Comparison of ENCODE assay signal across 13 cellular contexts in the genomic region with DNA sequence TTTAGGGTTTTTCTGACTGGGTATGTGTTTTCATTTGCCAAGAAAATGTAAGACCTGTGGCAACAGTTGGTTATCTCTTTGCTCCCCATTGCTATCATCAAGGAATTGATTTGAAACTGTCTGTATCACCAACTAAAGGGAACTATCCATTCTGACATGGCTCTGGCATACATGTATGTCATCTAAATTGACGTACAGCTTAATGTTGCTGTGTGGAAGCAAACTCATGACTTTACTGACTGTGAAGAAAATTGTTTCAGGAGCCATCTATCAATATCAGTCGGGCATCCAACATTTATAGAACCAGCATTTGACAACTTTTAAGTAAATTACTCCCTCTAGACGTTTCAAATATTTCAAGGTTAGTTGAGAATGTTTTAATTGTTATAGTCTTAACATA.
"Had no signal": no experiment of that assay in that cellular context is flagged by ENCODE, and none has a peak within 500 bp of the region (broad histone marks: within the 10 kb centered on the region; RNA-seq: fewer than 3 reads in every experiment).

No MANE protein-coding gene starts in this region.

- H3K9me3 ChIP-seq: colonic mucosa, esophagus muscularis mucosa, gastrocnemius medialis, gastroesophageal sphincter, heart right ventricle had no signal

- H3K27ac ChIP-seq: colonic mucosa, coronary artery, dorsolateral prefrontal cortex, epithelial cell of prostate, esophagus muscularis mucosa, esophagus squamous epithelium, foreskin keratinocyte, gastrocnemius medialis, gastroesophageal sphincter, heart left ventricle, heart right ventricle had no signal

- H3K4me3 ChIP-seq: colonic mucosa, coronary artery, dorsolateral prefrontal cortex, esophagus muscularis mucosa, esophagus squamous epithelium, gastrocnemius medialis, gastroesophageal sphincter, heart left ventricle, heart right ventricle had no signal

- H3K27me3 ChIP-seq: colonic mucosa, dorsolateral prefrontal cortex, esophagus muscularis mucosa, esophagus squamous epithelium, foreskin keratinocyte, gastrocnemius medialis, gastroesophageal sphincter, heart left ventricle, heart right ventricle had no signal

- ATAC-seq: effector memory CD8-positive, alpha-beta T cell; esophagus mucosa; foreskin keratinocyte; gastrocnemius medialis; gastroesophageal sphincter; heart left ventricle; heart right ventricle had no signal

- H3K36me3 ChIP-seq: colonic mucosa, esophagus muscularis mucosa, esophagus squamous epithelium, gastrocnemius medialis, gastroesophageal sphincter, heart left ventricle, heart right ventricle had no signal
